11 cellular contexts compared by ENCODE assay signal in the genomic region with DNA sequence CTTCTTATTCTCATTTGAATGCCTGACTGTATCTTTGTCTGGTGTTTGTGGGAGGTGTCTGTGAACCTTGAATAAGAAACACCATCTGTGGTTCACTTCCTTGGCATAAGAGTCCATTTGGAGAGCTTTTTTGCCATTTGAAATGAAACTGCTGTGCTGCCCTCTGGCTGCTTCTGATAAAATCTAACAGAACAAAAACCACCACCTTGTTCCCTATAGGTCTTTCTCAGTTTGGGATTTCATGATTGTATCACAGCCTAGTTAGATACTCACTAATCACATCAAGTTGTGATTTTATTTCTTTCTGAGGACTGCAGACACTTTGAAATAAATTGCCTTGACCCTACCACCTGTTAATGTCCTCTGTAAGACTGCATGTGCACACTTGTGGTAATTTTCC.
DNase-seq lines count a peak whose midpoint lies in the region; FAIRE-seq and TF ChIP-seq lines count a peak whose summit lies in the region.
"Had no signal": no experiment of that assay in that cellular context is flagged by ENCODE, and none has a peak within 500 bp of the region (broad histone marks: within the 10 kb centered on the region; RNA-seq: fewer than 3 reads in every experiment).

No MANE protein-coding gene starts in this region.

- H4K20me1 ChIP-seq in smooth muscle cell (ENCODE audit: low read depth): no peaks in the 10 kb centered on the region
- H4K20me1 ChIP-seq: BLaER1 treated with 17β-estradiol and CSF1 and Interleukin-3, amounts not matched to agents 10 nM and 100 nM had no signal

- no peak overlapping the region for H3K9ac ChIP-seq in smooth muscle cell (ENCODE audit: low read depth)
- H3K9ac ChIP-seq: BLaER1 treated with 17β-estradiol and CSF1 and Interleukin-3, amounts not matched to agents 10 nM and 100 nM had no signal

- H2AFZ ChIP-seq in smooth muscle cell (ENCODE audit: low read depth): no peak overlapping the region

- no peak overlapping the region for H3K4me2 ChIP-seq in smooth muscle cell
- H3K4me2 ChIP-seq: BLaER1 treated with 17β-estradiol and CSF1 and Interleukin-3, amounts not matched to agents 10 nM and 100 nM had no signal

- FAIRE-seq in frontal cortex (lab: Jason Lieb, UNC): no peak
- FAIRE-seq: endothelial cell of umbilical vein had no signal

- no peaks in the 10 kb centered on the region for H3K4me1 ChIP-seq in smooth muscle cell (ENCODE audit: low read depth)
- H3K4me1 ChIP-seq: BLaER1 treated with 17β-estradiol and CSF1 and Interleukin-3, amounts not matched to agents 10 nM and 100 nM had no signal

- no peaks in the 10 kb centered on the region for H3K27me3 ChIP-seq in smooth muscle cell (ENCODE audit: low read depth)
- H3K27me3 ChIP-seq: BLaER1 treated with 17β-estradiol and CSF1 and Interleukin-3, amounts not matched to agents 10 nM and 100 nM had no signal

- H3K27ac ChIP-seq in smooth muscle cell (ENCODE audit: low read depth): no peak overlapping the region
- H3K27ac ChIP-seq: BLaER1 treated with 17β-estradiol and CSF1 and Interleukin-3, amounts not matched to agents 10 nM and 100 nM had no signal

- DNase-seq in NCI-H748 (lab: John Stamatoyannopoulos, UW; ENCODE audit: unreplicated experiment): peak; percentile 8
- no peak for DNase-seq in NCI-H748 treated with DMSO at 0.1 percent for 48 hours (lab: John Stamatoyannopoulos, UW)
- peak; percentile 72 for DNase-seq in RPMI7951 (ENCODE audit: low read depth)
- peak; percentile 19 to 24 for DNase-seq in frontal cortex (ENCODE audit: low spot score in 2 of 2)
- no peak for DNase-seq in smooth muscle cell (lab: John Stamatoyannopoulos, UW; ENCODE audit: unreplicated experiment)
- no peak for DNase-seq in NK-92 treated with Interleukin-12 subunit alpha and Interleukin-12 subunit beta, amount 100 ng/mL, for 24 hours (lab: John Stamatoyannopoulos, UW)
- no peak for DNase-seq in NCI-H2029 treated with DMSO at 0.1 percent for 48 hours (lab: John Stamatoyannopoulos, UW)
- no peak for DNase-seq in DMS153 (lab: John Stamatoyannopoulos, UW)
- DNase-seq: occipital lobe had no signal

- H3K79me2 ChIP-seq in smooth muscle cell (ENCODE audit: low read depth): no peaks in the 10 kb centered on the region

- peak; percentile 16 for TF ChIP-seq CTCF in smooth muscle cell (IDR thresholded peaks at IDR 0.05; ENCODE audit: borderline replicate concordance, insufficient read depth, poor library complexity, severe bottlenecking)

- no peak overlapping the region for H3K4me3 ChIP-seq in smooth muscle cell
- H3K4me3 ChIP-seq: BLaER1 treated with 17β-estradiol and CSF1 and Interleukin-3, amounts not matched to agents 10 nM and 100 nM had no signal

- H3K9me3 ChIP-seq in smooth muscle cell (replicated peaks; ENCODE audit: low read depth): no peaks in the 10 kb centered on the region

- no peaks in the 10 kb centered on the region for H3K36me3 ChIP-seq in smooth muscle cell (ENCODE audit: low read depth)
- H3K36me3 ChIP-seq: BLaER1 treated with 17β-estradiol and CSF1 and Interleukin-3, amounts not matched to agents 10 nM and 100 nM had no signal

- no peaks in the 10 kb centered on the region for H3F3A ChIP-seq in smooth muscle cell (ENCODE audit: low read depth)

Comparison
In these comparisons a context has a peak if more than half of its experiments do, and no peak if none do; other contexts are left out.
1. DNase-seq: peak in NCI-H748 (single experiment), RPMI7951 (single experiment) and frontal cortex (2 of 2); none in NCI-H748 treated with DMSO at 0.1 percent for 48 hours (single experiment), smooth muscle cell (single experiment), NK-92 treated with Interleukin-12 subunit alpha and Interleukin-12 subunit beta, amount 100 ng/mL, for 24 hours (single experiment), NCI-H2029 treated with DMSO at 0.1 percent for 48 hours (single experiment) and DMS153 (single experiment).